In the genomic region with DNA sequence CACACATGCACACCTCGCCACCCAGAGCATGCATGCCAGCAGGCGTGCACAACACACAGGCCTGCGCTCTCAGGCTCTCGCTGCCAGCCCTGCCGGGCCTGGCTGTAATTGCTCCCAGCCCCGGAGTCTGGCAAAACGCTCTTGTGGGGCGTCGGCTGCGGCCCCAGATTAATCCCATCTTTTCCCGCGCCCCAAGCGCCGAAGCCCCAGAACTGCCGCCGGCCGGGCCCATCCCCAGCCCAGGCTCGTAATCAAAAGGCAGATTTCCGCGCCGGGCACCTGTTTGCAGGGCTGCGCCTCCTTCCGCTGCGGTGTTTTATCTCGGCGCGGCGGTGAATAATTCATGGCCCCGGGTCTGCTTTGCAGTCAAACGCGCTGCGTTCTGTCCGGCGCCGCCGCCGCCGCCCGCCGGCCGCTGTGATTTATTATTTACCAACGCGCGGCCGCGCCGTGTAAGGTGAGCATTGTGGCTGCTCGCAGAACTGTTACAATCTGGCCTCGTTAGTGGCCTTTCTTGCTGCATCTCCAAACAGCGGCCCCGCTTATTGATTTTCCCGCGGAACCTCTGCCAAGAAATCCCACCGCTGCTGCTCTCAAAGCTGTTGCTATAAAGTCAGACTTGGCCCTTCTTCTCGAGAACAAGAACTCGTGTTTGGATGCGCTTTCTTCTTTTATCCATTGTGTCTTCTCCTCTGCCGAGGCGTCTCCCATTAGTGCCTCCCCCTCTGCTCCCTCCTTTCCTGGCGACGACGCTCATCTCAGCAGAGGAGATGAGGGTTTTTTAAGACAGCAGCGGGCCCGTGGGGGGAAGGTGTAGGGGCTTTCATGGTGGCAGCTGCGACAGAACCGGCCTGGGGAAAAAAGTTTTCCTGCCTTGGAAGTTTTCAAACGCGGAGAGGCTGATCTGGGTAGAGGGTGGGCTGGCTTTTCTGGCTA, we compare ENCODE assay signal across 11 cellular contexts.
DNase-seq lines count a peak whose midpoint lies in the region; ATAC-seq and TF ChIP-seq lines count a peak whose summit lies in the region.
"Had no signal": no experiment of that assay in that cellular context is flagged by ENCODE, and none has a peak within 500 bp of the region (broad histone marks: within the 10 kb centered on the region; RNA-seq: fewer than 3 reads in every experiment).

No MANE protein-coding gene starts in this region.

- ATAC-seq in right cardiac atrium (no peak), HG02938 (IDR thresholded peaks at IDR 0.05; ENCODE audit: unreplicated experiment) (no peak)
- ATAC-seq in stimulated activated effector memory CD8-positive, alpha-beta T cell treated with anti-CD3 and anti-CD28 coated beads, Interleukin-12 subunit alpha, Interleukin-12 subunit beta, amount 100 ng/mL, for 72 hours: no peak
- ATAC-seq: stimulated activated naive B cell treated with anti-CD40 and anti-IgM and Interleukin-4, amounts not matched to agents 10 μg/mL and 1 μg/mL and 100 μg/mL, for 72 hours had no signal

- no peak overlapping the region for H3K27ac Mint-ChIP-seq in stimulated activated effector memory CD8-positive, alpha-beta T cell treated with anti-CD3 and anti-CD28 coated beads, Interleukin-12 subunit alpha, Interleukin-12 subunit beta, amount 100 ng/mL, for 72 hours
- H3K27ac Mint-ChIP-seq: stimulated activated naive B cell treated with anti-CD40 and anti-IgM and Interleukin-4, amounts not matched to agents 10 μg/mL and 1 μg/mL and 100 μg/mL, for 72 hours had no signal

- no peaks in the 10 kb centered on the region for H3K9me3 ChIP-seq in SK-N-SH
- H3K9me3 ChIP-seq in right cardiac atrium (ENCODE audit: control insufficient read depth, low read length): peaks cover 2% of the 10 kb centered on the region
- H3K9me3 ChIP-seq in skeletal muscle tissue (ENCODE audit: control insufficient read depth in 3 of 3, low read length in 3 of 3): no peaks in the 10 kb centered on the region

- POLR2A ChIA-PET in SK-N-SH (lab: Yijun Ruan, JAX): no interaction called here

- H3F3A ChIP-seq in SK-N-SH (replicated peaks; ENCODE audit: insufficient read depth): no peaks in the 10 kb centered on the region

- H3K9me3 Mint-ChIP-seq in stimulated activated effector memory CD8-positive, alpha-beta T cell treated with anti-CD3 and anti-CD28 coated beads, Interleukin-12 subunit alpha, Interleukin-12 subunit beta, amount 100 ng/mL, for 72 hours: no peaks in the 10 kb centered on the region

- H2AFZ ChIP-seq in SK-N-SH (ENCODE audit: low read depth): no peak overlapping the region

- intact Hi-C loops in right cardiac atrium (cut with DNase I): no loop called here

- H3K4me2 ChIP-seq in SK-N-SH: 0 out of 2 replicates have a peak overlapping the region, but pooled peaks have one; percentile 41

- peaks cover 0 to 3% of the 10 kb centered on the region in 2 experiments; a peak in 1 of 4 replicates for H3K4me1 ChIP-seq in SK-N-SH (ENCODE audit: control insufficient read depth in 1 of 2, insufficient read depth in 2 of 2, low read depth in 1 of 2, low read length in 1 of 2)
- H3K4me1 ChIP-seq in right cardiac atrium (ENCODE audit: control insufficient read depth, insufficient read depth, low read length): no peaks in the 10 kb centered on the region
- peaks cover 2 to 5% (median 4%) of the 10 kb centered on the region in 3 donors for H3K4me1 ChIP-seq in skeletal muscle tissue (ENCODE audit: control insufficient read depth in 3 of 3, insufficient read depth in 3 of 3, low read length in 3 of 3)

- 40% methylated on average over 32 of the region's 68 CpGs for WGBS in SK-N-SH (ENCODE audit: low lambda C conversion rate)
- WGBS in right cardiac atrium: 4% methylated on average over 68 of the region's 68 CpGs

- no peaks in the 10 kb centered on the region for H3K4me1 Mint-ChIP-seq in stimulated activated effector memory CD8-positive, alpha-beta T cell treated with anti-CD3 and anti-CD28 coated beads, Interleukin-12 subunit alpha, Interleukin-12 subunit beta, amount 100 ng/mL, for 72 hours

- H3K79me2 ChIP-seq in SK-N-SH (ENCODE audit: insufficient read depth): no peaks in the 10 kb centered on the region

- CTCF ChIA-PET in SK-N-SH (lab: Yijun Ruan, JAX): interaction anchor here (1.2 to 1.6 kb wide), 3 partner anchors 11 to 21 kb away, joined by 3 to 5 read pairs (median 3); no protein-coding TSS in a partner anchor

- H3K27me3 ChIP-seq in SK-N-SH (ENCODE audit: insufficient read depth) (no peaks in the 10 kb centered on the region), right cardiac atrium (ENCODE audit: control insufficient read depth, insufficient read depth) (no peaks in the 10 kb centered on the region), skeletal muscle tissue (ENCODE audit: control insufficient read depth in 3 of 3, insufficient read depth in 3 of 3, low read length in 3 of 3) (peaks cover 18 to 35% (median 30%) of the 10 kb centered on the region in 3 donors)

- H3K9me2 ChIP-seq in SK-N-SH: no peaks in the 10 kb centered on the region

- H3K4me3 ChIP-seq in SK-N-SH (ENCODE audit: low read depth in 2 of 2, low read length in 1 of 2) (peak overlapping the region in 1 of 2 experiments; percentile 34; a peak in 1 of 4 replicates), right cardiac atrium (ENCODE audit: low read length) (peak overlapping the region; percentile 39), skeletal muscle tissue (ENCODE audit: low read length in 3 of 3) (peak overlapping the region; percentile 33 to 67 (median 54))

- no peak; the same call in 1 of the 2 replicates for TF ChIP-seq RAD21 in SK-N-SH (IDR thresholded peaks at IDR 0.05; ENCODE audit: low read length)

- H3K9ac ChIP-seq in SK-N-SH (no peak overlapping the region), skeletal muscle tissue (ENCODE audit: low read depth in 1 of 3, low read length in 3 of 3) (peak overlapping the region in 1 of 3 donors; percentile 64)

- DNase-seq in NCI-H82 (lab: John Stamatoyannopoulos, UW) (peak; percentile 33), NCI-H82 treated with DMSO at 0.1 percent for 48 hours (lab: John Stamatoyannopoulos, UW; ENCODE audit: unreplicated experiment) (no peak), SK-N-SH (peak; percentile 87), right cardiac atrium (no peak)
- DNase-seq in stimulated activated effector memory CD8-positive, alpha-beta T cell treated with anti-CD3 and anti-CD28 coated beads, Interleukin-12 subunit alpha, Interleukin-12 subunit beta, amount 100 ng/mL, for 72 hours (ENCODE audit: low spot score in 2 of 2): no peak
- DNase-seq in activated CD8-positive, alpha-beta memory T cell treated with anti-CD3 and anti-CD28 coated beads, Interleukin-2, amount 50 U/mL, for 4 hours: no peak
- DNase-seq: AML-193; NCI-H2107; stimulated activated naive B cell treated with anti-CD40 and anti-IgM and Interleukin-4, amounts not matched to agents 10 μg/mL and 1 μg/mL and 100 μg/mL, for 72 hours had no signal

- H4K20me1 ChIP-seq in SK-N-SH (ENCODE audit: insufficient read depth): no peaks in the 10 kb centered on the region

- H3K27ac ChIP-seq in SK-N-SH (ENCODE audit: low read depth in 2 of 2, low read length in 1 of 2) (no peak overlapping the region), right cardiac atrium (ENCODE audit: low read length) (no peak overlapping the region), skeletal muscle tissue (ENCODE audit: low read depth, low read length) (no peak overlapping the region)

- H3K36me3 ChIP-seq in SK-N-SH (replicated peaks in 1 of 2; ENCODE audit: control insufficient read depth in 1 of 2, insufficient read depth in 2 of 2, low read length in 1 of 2): no peaks in the 10 kb centered on the region
- no peaks in the 10 kb centered on the region for H3K36me3 ChIP-seq in skeletal muscle tissue (ENCODE audit: control insufficient read depth in 3 of 3, insufficient read depth in 3 of 3, low read length in 3 of 3)

- H3K36me3 Mint-ChIP-seq in stimulated activated effector memory CD8-positive, alpha-beta T cell treated with anti-CD3 and anti-CD28 coated beads, Interleukin-12 subunit alpha, Interleukin-12 subunit beta, amount 100 ng/mL, for 72 hours: no peaks in the 10 kb centered on the region
- H3K36me3 Mint-ChIP-seq: stimulated activated naive B cell treated with anti-CD40 and anti-IgM and Interleukin-4, amounts not matched to agents 10 μg/mL and 1 μg/mL and 100 μg/mL, for 72 hours had no signal

- TF ChIP-seq EP300 in SK-N-SH (IDR thresholded peaks at IDR 0.05; ENCODE audit: borderline replicate concordance in 1 of 2, low read depth in 1 of 2, low read length in 1 of 2): no peak; a peak in 1 of 4 replicates

- H3K4me3 Mint-ChIP-seq in stimulated activated effector memory CD8-positive, alpha-beta T cell treated with anti-CD3 and anti-CD28 coated beads, Interleukin-12 subunit alpha, Interleukin-12 subunit beta, amount 100 ng/mL, for 72 hours: no peak overlapping the region
- H3K4me3 Mint-ChIP-seq: stimulated activated naive B cell treated with anti-CD40 and anti-IgM and Interleukin-4, amounts not matched to agents 10 μg/mL and 1 μg/mL and 100 μg/mL, for 72 hours had no signal

- TF ChIP-seq CTCF in SK-N-SH (IDR thresholded peaks at IDR 0.05): 0 out of 2 replicates have a peak, but pooled peaks have one; percentile 6

TF ChIP-seq in SK-N-SH, 30 proteins besides CTCF, POLR2A, EP300 and RAD21:
- TF ChIP-seq GABPA (IDR thresholded peaks at IDR 0.05; ENCODE audit: low read depth) (no peak), YY1 (IDR thresholded peaks at IDR 0.05; ENCODE audit: low read depth) (no peak), SMC3 (IDR thresholded peaks at IDR 0.05; ENCODE audit: low read depth, low read length) (no peak), MXI1 (IDR thresholded peaks at IDR 0.05; ENCODE audit: low read depth, low read length) (0 out of 2 replicates have a peak, but pooled peaks have one; percentile 53)
TF ChIP-seq in SK-N-SH: peak in this region for 1.

Comparison
In these comparisons a context has a peak if more than half of its experiments do, and no peak if none do; other contexts are left out.
1. DNase-seq: peak in NCI-H82 (single experiment) and SK-N-SH (single experiment); none in NCI-H82 treated with DMSO at 0.1 percent for 48 hours (single experiment), right cardiac atrium (0 of 3), stimulated activated effector memory CD8-positive, alpha-beta T cell treated with anti-CD3 and anti-CD28 coated beads, Interleukin-12 subunit alpha, Interleukin-12 subunit beta, amount 100 ng/mL, for 72 hours (0 of 2) and activated CD8-positive, alpha-beta memory T cell treated with anti-CD3 and anti-CD28 coated beads, Interleukin-2, amount 50 U/mL, for 4 hours (single experiment).